In genomic region chr2:28745225-28745624, GRCh38 we compare ENCODE assay signal across 22 cellular contexts. TPM values are rescaled to one million over a fixed set of nuclear protein-coding genes. Genes with fewer than 3 reads are reported as not detected.
DNase-seq lines count a peak whose midpoint lies in the region; ATAC-seq, FAIRE-seq and TF ChIP-seq lines count a peak whose summit lies in the region.
"Had no signal": no experiment of that assay in that cellular context is flagged by ENCODE, and none has a peak within 500 bp of the region (broad histone marks: within the 10 kb centered on the region; RNA-seq: fewer than 3 reads in every experiment).

No MANE protein-coding gene starts in this region.

- DNase-seq in HepG2 (ENCODE audit: low spot score), result no peak
- no peak for DNase-seq in right lobe of liver
- no peak for DNase-seq in esophagus muscularis mucosa (ENCODE audit: extremely low spot score)
- no peak for DNase-seq in psoas muscle
- no peak for DNase-seq in stimulated activated CD4-positive, alpha-beta T cell treated with anti-CD3 and anti-CD28 coated beads, Interleukin-2, amount 100 ng/mL, for 24 hours
- no peak for DNase-seq in T-helper 9 cell
- no peak for DNase-seq in KBM-7
- DNase-seq in COLO668 (lab: John Stamatoyannopoulos, UW; ENCODE audit: unreplicated experiment), result no peak
- DNase-seq: Caco-2, DMS 273 treated with DMSO at 0.1 percent for 48 hours, DMS79 treated with DMSO at 0.1 percent for 48 hours, H9, HFFc6, NCI-H1092 treated with DMSO at 0.1 percent for 48 hours, NCI-H146, NCI-H2029, NCI-H226, NCI-H510A treated with DMSO at 0.1 percent for 48 hours, NCI-H748 treated with DMSO at 0.1 percent for 48 hours had no signal

- no peak for TF ChIP-seq RAD21 in HepG2 (CRISPR knock-in tag; IDR thresholded peaks at IDR 0.05)

- ATAC-seq in HepG2 (no peak), right lobe of liver (no peak), psoas muscle (peak in 3 of 4 donors; percentile 56 to 78 (median 67))

- no peaks in the 10 kb centered on the region for H3K36me3 ChIP-seq in HepG2 (replicated peaks in 1 of 2; ENCODE audit: control insufficient read depth in 1 of 2, insufficient read depth in 2 of 2, low read length in 2 of 2)
- H3K36me3 ChIP-seq in right lobe of liver, result no peaks in the 10 kb centered on the region
- H3K36me3 ChIP-seq in esophagus muscularis mucosa, result no peaks in the 10 kb centered on the region
- H3K36me3 ChIP-seq in psoas muscle (ENCODE audit: insufficient read depth in 1 of 2, low read depth in 1 of 2), result no peaks in the 10 kb centered on the region

- intact Hi-C loops in HepG2 (cut with micrococcal nuclease; ENCODE audit: unreplicated experiment), result no loop called here
- intact Hi-C loops in right lobe of liver (cut with DNase I), result no loop called here
- intact Hi-C loops in esophagus muscularis mucosa (cut with DNase I), result loop anchor here (5.0 kb wide), 1 partner anchor 63 kb away; no protein-coding TSS in a partner anchor
- intact Hi-C loops in psoas muscle (cut with DNase I), result no loop called here

- H3K27ac ChIP-seq in HepG2 (ENCODE audit: extremely low read length, insufficient read depth, low read length), result no peak overlapping the region
- no peak overlapping the region for H3K27ac ChIP-seq in right lobe of liver
- H3K27ac ChIP-seq in esophagus muscularis mucosa (replicated peaks in 1 of 4), result peak overlapping the region in 3 of 4 donors; percentile 100
- H3K27ac ChIP-seq in psoas muscle, result peak overlapping the region; percentile 44
- H3K27ac ChIP-seq: KMS-11, RWPE1 had no signal

- no peak overlapping the region for H2AFZ ChIP-seq in HepG2 (ENCODE audit: low read length)

- H3K4me1 ChIP-seq in HepG2 (ENCODE audit: insufficient read depth, low read length), result peaks cover 12% of the 10 kb centered on the region
- H3K4me1 ChIP-seq in right lobe of liver, result peaks cover 0 to 3% (median 0%) of the 10 kb centered on the region in 4 donors
- H3K4me1 ChIP-seq in esophagus muscularis mucosa, result peaks cover 21 to 43% (median 29%) of the 10 kb centered on the region in 4 donors
- H3K4me1 ChIP-seq in psoas muscle, result peaks cover 29% of the 10 kb centered on the region

- no peaks in the 10 kb centered on the region for H3K9me3 ChIP-seq in HepG2 (ENCODE audit: low read length)
- no peaks in the 10 kb centered on the region for H3K9me3 ChIP-seq in right lobe of liver
- H3K9me3 ChIP-seq in esophagus muscularis mucosa, result no peaks in the 10 kb centered on the region
- no peaks in the 10 kb centered on the region for H3K9me3 ChIP-seq in psoas muscle
- H3K9me3 ChIP-seq: Caco-2 had no signal

- TF ChIP-seq CTCF in HepG2 (CRISPR knock-in tag; IDR thresholded peaks at IDR 0.05), result no peak
- no peak for TF ChIP-seq CTCF in right lobe of liver (IDR thresholded peaks at IDR 0.05)
- no peak for TF ChIP-seq CTCF in esophagus muscularis mucosa (IDR thresholded peaks at IDR 0.05)
- TF ChIP-seq CTCF in psoas muscle (IDR thresholded peaks at IDR 0.05), result no peak

- H3K4me3 ChIP-seq in HepG2 (replicated peaks in 1 of 3; ENCODE audit: insufficient read depth in 1 of 3, low read depth in 2 of 3, low read length in 3 of 3) (no peak overlapping the region), right lobe of liver (no peak overlapping the region), esophagus muscularis mucosa (no peak overlapping the region), psoas muscle (no peak overlapping the region)

- no peaks in the 10 kb centered on the region for H4K20me1 ChIP-seq in HepG2 (ENCODE audit: insufficient read depth, low read length)

- CTCF ChIA-PET in HepG2 (lab: Yijun Ruan, JAX; ENCODE audit: low intra/inter-chr PET ratio, low total read pairs), result no interaction called here

- no peak overlapping the region for H3K4me2 ChIP-seq in HepG2 (ENCODE audit: low read depth, low read length)
- H3K4me2 ChIP-seq: KMS-11 had no signal

- no TSS peak for BruUV-seq in HepG2 (replicated peaks; lab: Mats Ljungman, UMichigan)

- POLR2A ChIA-PET in HepG2 (lab: Yijun Ruan, JAX), result no interaction called here

- no peak for TF ChIP-seq EP300 in HepG2 (IDR thresholded peaks at IDR 0.05; ENCODE audit: low read depth in 2 of 2, low read length in 2 of 2)
- TF ChIP-seq EP300 in HepG2 (CRISPR knock-in tag; IDR thresholded peaks at IDR 0.05; ENCODE audit: borderline replicate concordance), result no peak
- TF ChIP-seq EP300 in esophagus muscularis mucosa (IDR thresholded peaks at IDR 0.05), result no peak

- H3K79me2 ChIP-seq in HepG2 (ENCODE audit: insufficient read depth, low read length), result no peaks in the 10 kb centered on the region

- TF ChIP-seq POLR2A in HepG2 (IDR thresholded peaks at IDR 0.05; ENCODE audit: insufficient read depth in 1 of 2, low read depth in 2 of 2, low read length in 2 of 2) (no peak), right lobe of liver (IDR thresholded peaks at IDR 0.05) (no peak), esophagus muscularis mucosa (IDR thresholded peaks at IDR 0.05; ENCODE audit: low read depth) (no peak)

- no peak for FAIRE-seq in HepG2 (lab: Jason Lieb, UNC)
- FAIRE-seq: A204.1 had no signal

- H3K27me3 ChIP-seq in HepG2 (ENCODE audit: control insufficient read depth in 1 of 2, insufficient read depth in 2 of 2, low read length in 2 of 2) (no peaks in the 10 kb centered on the region), right lobe of liver (no peaks in the 10 kb centered on the region), esophagus muscularis mucosa (no peaks in the 10 kb centered on the region), psoas muscle (ENCODE audit: insufficient read depth in 3 of 3, low read length in 2 of 3) (no peaks in the 10 kb centered on the region)

- in situ Hi-C loops in HepG2 (cut with HindIII; ENCODE audit: extremely low pct_ligation_motif_present, low pct_unique_long_range_greater_than_20kb) (no loop called here), KBM-7 (cut with MboI; ENCODE audit: low pct_unique_long_range_greater_than_20kb, low sequenced_read_pairs) (no loop called here)

- WGBS in HepG2 (ENCODE audit: low lambda C conversion rate), result 48% methylated on average over 2 of the region's 2 CpGs
- WGBS in right lobe of liver (ENCODE audit: insufficient coverage, low coverage, low lambda C conversion rate, missing lambda C conversion rate), result 79% methylated on average over 2 of the region's 2 CpGs
- WGBS in esophagus muscularis mucosa, result 71% methylated on average over 2 of the region's 2 CpGs
- 27 to 41% (median 30%) methylated on average over 2 of the region's 2 CpGs for WGBS in psoas muscle, 3 donors

- no peak overlapping the region for H3K9ac ChIP-seq in HepG2 (ENCODE audit: insufficient read depth, low read depth, low read length)
- H3K9ac ChIP-seq: KMS-11 had no signal

TF ChIP-seq in HepG2, 621 proteins besides CTCF, POLR2A, EP300 and RAD21:
- TF ChIP-seq PRDM15 (CRISPR knock-in tag; IDR thresholded peaks at IDR 0.05) (peak; percentile 87), KLF9 (CRISPR knock-in tag; IDR thresholded peaks at IDR 0.05; ENCODE audit: low read depth) (no peak)

RNA-seq across cellular contexts. Expression of gene PPP1CB, which starts 6.4 kb away (rescaled TPM):
- total RNA-seq in HepG2 (2016; rRNA removed; fragmentation: Illumina TruSeq; extraction: Trizol) (109 and 209 TPM in 2 replicates), right lobe of liver (10 to 100 TPM; 55.7 to 86.3 (median 71.4) TPM), esophagus muscularis mucosa (1,000 to 10,000 TPM in 1 of 4 donors, 100 to 1,000 TPM in 3; 658 to 1,191 (median 759) TPM), psoas muscle (100 to 1,000 TPM; 448 to 628 (median 556) TPM)
- 28.8 and 29.0 TPM in 2 replicates for total RNA-seq in HepG2 (2016; cell fraction: cytosol; rRNA removed; fragmentation: Illumina TruSeq; extraction: Trizol; ENCODE audit: low read depth)
- 121 and 212 TPM in 2 replicates for total RNA-seq in HepG2 (2016; cell fraction: insoluble cytoplasmic fraction; rRNA removed; fragmentation: Illumina TruSeq; extraction: Trizol)
- 59.6 and 72.2 TPM in 2 replicates for total RNA-seq in HepG2 (2016; cell fraction: membrane; rRNA removed; fragmentation: Illumina TruSeq; extraction: Trizol)
- 57.8 and 68.3 TPM in 2 replicates for total RNA-seq in HepG2 (2016; cell fraction: nucleus; rRNA removed; fragmentation: Illumina TruSeq; extraction: Trizol)
- polyA plus RNA-seq in HepG2 (2011; rRNA removed) (33.8 and 46.9 TPM in 2 replicates), psoas muscle (100 to 1,000 TPM; 191 to 373 (median 226) TPM)
- polyA plus RNA-seq in HepG2 (2011; cell fraction: cytosol; rRNA removed), result 16.7 and 32.3 TPM in 2 replicates
- polyA plus RNA-seq in HepG2 (2011; cell fraction: nucleus; rRNA removed), result 10.9 and 14.0 TPM in 2 replicates
- polyA plus RNA-seq in HepG2 (2012), result 59.6 and 76.3 TPM in 2 replicates
- 16.4 and 17.8 TPM in 2 replicates for polyA plus RNA-seq in HepG2 (2016; cell fraction: cytosol; fragmentation: Illumina TruSeq; extraction: Trizol; ENCODE audit: low read depth)
- 155 and 164 TPM in 2 replicates for polyA plus RNA-seq in HepG2 (2016; cell fraction: insoluble cytoplasmic fraction; fragmentation: Illumina TruSeq; extraction: Trizol; ENCODE audit: low read depth)
- polyA plus RNA-seq in HepG2 (2016; cell fraction: membrane; fragmentation: Illumina TruSeq; extraction: Trizol; ENCODE audit: low read depth), result 52.5 and 53.7 TPM in 2 replicates
- 64.6 and 65.7 TPM in 2 replicates for polyA plus RNA-seq in HepG2 (2016; cell fraction: nucleus; fragmentation: Illumina TruSeq; extraction: Trizol; ENCODE audit: insufficient read depth, low read depth)
- 97.2 and 138 TPM in 2 replicates for polyA minus RNA-seq in HepG2 (2011; rRNA and poly(A)+ RNA removed; ENCODE audit: low replicate concordance)
- 91.3 and 96.5 TPM in 2 replicates for polyA minus RNA-seq in HepG2 (2011; cell fraction: cytosol; rRNA and poly(A)+ RNA removed)
- polyA minus RNA-seq in HepG2 (2011; cell fraction: nucleus; rRNA and poly(A)+ RNA removed), result 80.1 and 83.7 TPM in 2 replicates

Comparison
In these comparisons a context has a peak if more than half of its experiments do, and no peak if none do; other contexts are left out.
1. ATAC-seq: peak in psoas muscle (3 of 4); none in HepG2 (single experiment) and right lobe of liver (0 of 4).
2. H3K27ac ChIP-seq: peak in esophagus muscularis mucosa (3 of 4) and psoas muscle (single experiment); none in HepG2 (single experiment) and right lobe of liver (0 of 3).